25 cellular contexts compared by ENCODE assay signal in genomic region chr22:48748113-48748859, GRCh38.
DNase-seq lines count a peak whose midpoint lies in the region; ATAC-seq and TF ChIP-seq lines count a peak whose summit lies in the region.
"Had no signal": no experiment of that assay in that cellular context is flagged by ENCODE, and none has a peak within 500 bp of the region (broad histone marks: within the 10 kb centered on the region; RNA-seq: fewer than 3 reads in every experiment).

No MANE protein-coding gene starts in this region.

- H3K9me3 ChIP-seq in ascending aorta, result peaks cover 0 to 9% of the 10 kb centered on the region in 2 donors
- H3K9me3 ChIP-seq: adrenal gland, tibial artery had no signal

- no peaks in the 10 kb centered on the region for H3K27me3 ChIP-seq in ascending aorta
- H3K27me3 ChIP-seq: adrenal gland, tibial artery had no signal

- TF ChIP-seq CTCF in ascending aorta (IDR thresholded peaks at IDR 0.05) (no peak), omental fat pad (IDR thresholded peaks at IDR 0.05) (no peak)

- ATAC-seq in left cardiac atrium, result no peak
- ATAC-seq in omental fat pad (ENCODE audit: low FRiP score), result no peak
- ATAC-seq in GM18519 (IDR thresholded peaks at IDR 0.05; ENCODE audit: low FRiP score, unreplicated experiment), result no peak
- ATAC-seq: HCT116 had no signal

- H3K4me1 ChIP-seq in ascending aorta, result no peaks in the 10 kb centered on the region
- H3K4me1 ChIP-seq: adrenal gland, tibial artery had no signal

- DNase-seq in cardiac septum (ENCODE audit: low spot score), result peak; percentile 53
- no peak for DNase-seq in left cardiac atrium
- DNase-seq in ascending aorta (ENCODE audit: low spot score in 2 of 2), result peak; percentile 2 to 62
- DNase-seq in omental fat pad (ENCODE audit: low spot score), result peak; percentile 3
- peak; percentile 40 for DNase-seq in ureter (ENCODE audit: low spot score)
- no peak for DNase-seq in iPS-NIHi11 (ENCODE audit: low spot score)
- no peak for DNase-seq in LoVo (ENCODE audit: low spot score)
- DNase-seq: activated CD4-positive, alpha-beta T cell treated with anti-CD3 and anti-CD28 coated beads, Interleukin-2, amount 50 U/mL, for 4 hours; activated naive CD4-positive, alpha-beta T cell treated with Interleukin-2 at 50 U/mL for 16 hours; CD8-positive, alpha-beta memory T cell; DMS 273 treated with DMSO at 0.1 percent for 48 hours; KBM-7; mammary epithelial cell; NCI-H1417 treated with DMSO at 0.1 percent for 48 hours; NCI-H2081 treated with DMSO at 0.1 percent for 48 hours; NCI-H345; NCI-H748 treated with DMSO at 0.1 percent for 48 hours; nephron progenitor cell; SW 1271; T1000; WERI-Rb-1 had no signal

- H3K36me3 ChIP-seq in ascending aorta, result peaks cover 9 to 13% of the 10 kb centered on the region in 2 donors
- H3K36me3 ChIP-seq: adrenal gland, tibial artery, WERI-Rb-1 had no signal

- intact Hi-C loops in cardiac septum (cut with DNase I) (no loop called here), left cardiac atrium (cut with DNase I) (no loop called here), ascending aorta (cut with DNase I) (loop anchor here (10.0 kb wide), 1 partner anchor 47 kb away; no protein-coding TSS in a partner anchor)

- H3K4me3 ChIP-seq in ascending aorta, result no peak overlapping the region
- H3K4me3 ChIP-seq: adrenal gland, tibial artery had no signal

- no peak overlapping the region for H3K27ac ChIP-seq in ascending aorta
- H3K27ac ChIP-seq: adrenal gland, tibial artery, WERI-Rb-1 had no signal

Comparison
In these comparisons a context has a peak if more than half of its experiments do, and no peak if none do; other contexts are left out.
1. DNase-seq: peak in cardiac septum (single experiment), ascending aorta (2 of 2), omental fat pad (single experiment) and ureter (single experiment); none in left cardiac atrium (single experiment), iPS-NIHi11 (single experiment) and LoVo (single experiment).